In the genomic region with DNA sequence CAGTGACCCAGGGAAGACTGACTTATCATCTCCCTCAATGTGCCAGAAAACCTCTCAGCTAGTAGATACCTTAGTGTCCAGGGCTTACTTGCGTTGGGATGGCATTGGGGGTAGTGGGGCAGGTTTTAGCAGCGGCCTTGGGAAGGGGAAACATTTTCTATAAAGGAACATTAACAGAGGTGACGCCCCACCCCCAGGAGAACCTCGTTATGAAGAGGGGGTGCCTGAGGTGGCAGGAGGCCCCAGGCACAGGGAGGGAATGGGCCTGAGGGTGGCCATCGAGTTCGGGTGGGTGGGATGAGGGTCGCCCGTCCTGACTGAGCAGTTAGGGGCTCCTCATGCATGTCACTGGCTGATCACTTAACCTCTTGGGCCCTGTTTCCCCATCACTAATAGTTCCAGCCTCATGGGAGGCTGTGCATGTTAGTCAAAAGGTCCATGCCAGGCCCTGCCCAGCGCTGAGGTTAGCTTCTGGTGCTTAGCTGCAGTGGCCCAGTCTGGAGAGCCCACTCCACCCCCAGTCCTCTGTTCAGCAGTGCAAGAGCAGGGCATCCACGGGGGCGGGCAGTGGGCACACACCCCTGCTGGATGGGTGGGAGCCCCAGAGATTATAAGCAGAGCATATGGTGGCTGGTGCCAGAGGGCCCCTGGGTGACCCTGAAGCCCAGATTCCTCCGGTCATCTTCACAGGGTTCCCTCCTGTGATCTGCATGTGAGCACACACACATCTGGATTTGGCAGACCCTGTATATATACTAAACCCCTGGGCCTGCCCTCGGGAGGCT, we compare ENCODE assay signal across 18 cellular contexts. TPM values are rescaled to one million over a fixed set of nuclear protein-coding genes. Genes with fewer than 3 reads are reported as not detected.
"Had no signal": no experiment of that assay in that cellular context is flagged by ENCODE, and none has a peak within 500 bp of the region (broad histone marks: within the 10 kb centered on the region; RNA-seq: fewer than 3 reads in every experiment).

No MANE protein-coding gene starts in this region.

- H3K27ac ChIP-seq: body of pancreas, right lobe of liver, SJSA1, tibial nerve had no signal

- H3K4me1 Mint-ChIP-seq: activated CD4-positive, alpha-beta T cell treated with anti-CD3 and anti-CD28 coated beads, Interleukin-2, amount 10 ng/mL, durations not matched to agents 7 days and 5 days; immature natural killer cell; naive thymus-derived CD8-positive, alpha-beta T cell; T-cell had no signal

- H3K9me3 ChIP-seq: body of pancreas, right lobe of liver, SJSA1, tibial nerve had no signal

- H3K4me1 ChIP-seq: right lobe of liver had no signal

- ATAC-seq: activated T-cell treated with anti-CD3 and anti-CD28 coated beads, Interleukin-2, amount 50 U/mL, for 72 hours; body of pancreas; left colon; naive thymus-derived CD8-positive, alpha-beta T cell; right lobe of liver; T-cell had no signal

- H3K36me3 Mint-ChIP-seq: activated naive CD8-positive, alpha-beta T cell; immature natural killer cell; naive thymus-derived CD8-positive, alpha-beta T cell; T-cell had no signal

- H3K4me3 ChIP-seq: body of pancreas, right lobe of liver, SJSA1, tibial nerve had no signal

- H3K9me3 Mint-ChIP-seq: activated CD4-positive, alpha-beta T cell treated with anti-CD3 and anti-CD28 coated beads, Interleukin-2, amount 10 ng/mL, durations not matched to agents 7 days and 5 days; activated T-cell treated with anti-CD3 and anti-CD28 coated beads, Interleukin-2, amount 50 U/mL, for 72 hours; immature natural killer cell; naive thymus-derived CD8-positive, alpha-beta T cell; T-cell had no signal

- H3K4me3 Mint-ChIP-seq: activated CD4-positive, alpha-beta T cell treated with anti-CD3 and anti-CD28 coated beads, Interleukin-2, amount 10 ng/mL, durations not matched to agents 7 days and 5 days; activated naive CD8-positive, alpha-beta T cell; activated T-cell treated with anti-CD3 and anti-CD28 coated beads, Interleukin-2, amount 50 U/mL, for 72 hours; immature natural killer cell; naive thymus-derived CD8-positive, alpha-beta T cell; T-cell had no signal

- H3K36me3 ChIP-seq: right lobe of liver, SJSA1, tibial nerve had no signal

- H3K27me3 ChIP-seq: body of pancreas, right lobe of liver, SJSA1, tibial nerve had no signal

- H3K27me3 Mint-ChIP-seq: activated CD4-positive, alpha-beta T cell treated with anti-CD3 and anti-CD28 coated beads, Interleukin-2, amount 10 ng/mL, durations not matched to agents 7 days and 5 days; activated naive CD8-positive, alpha-beta T cell; progenitor cell of endocrine pancreas had no signal

- DNase-seq: activated CD4-positive, alpha-beta T cell treated with anti-CD3 and anti-CD28 coated beads, Interleukin-2, amount 10 ng/mL, durations not matched to agents 7 days and 5 days; activated CD8-positive, alpha-beta memory T cell treated with anti-CD3 and anti-CD28 coated beads, Interleukin-2, amount 50 U/mL, for 48 hours; activated gamma-delta T cell; activated T-cell treated with anti-CD3 and anti-CD28 coated beads, Interleukin-2, amount 50 U/mL, for 72 hours; body of pancreas; effector memory CD4-positive, alpha-beta T cell; foreskin melanocyte; immature natural killer cell; left colon; naive thymus-derived CD8-positive, alpha-beta T cell; right lobe of liver; stimulated activated CD4-positive, alpha-beta T cell treated with anti-CD3 and anti-CD28 coated beads, Interleukin-2, amount 100 ng/mL, for 24 hours; T-cell; T-helper 9 cell had no signal

- H3K27ac Mint-ChIP-seq: activated CD4-positive, alpha-beta T cell treated with anti-CD3 and anti-CD28 coated beads, Interleukin-2, amount 10 ng/mL, durations not matched to agents 7 days and 5 days; activated naive CD8-positive, alpha-beta T cell; activated T-cell treated with anti-CD3 and anti-CD28 coated beads, Interleukin-2, amount 50 U/mL, for 72 hours; immature natural killer cell; naive thymus-derived CD8-positive, alpha-beta T cell; progenitor cell of endocrine pancreas; T-cell had no signal

RNA-seq across cellular contexts. Expression of gene UNC5B, which starts 27.0 kb away (rescaled TPM):
- total RNA-seq: activated CD4-positive, alpha-beta T cell treated with anti-CD3 and anti-CD28 coated beads, Interleukin-2, amount 10 ng/mL, durations not matched to agents 7 days and 5 days; naive thymus-derived CD8-positive, alpha-beta T cell had no signal
